1 cellular context compared by ENCODE assay signal in genomic region chr1:234720709-234721436, GRCh38.
TF ChIP-seq lines count a peak whose summit lies in the region.

No MANE protein-coding gene starts in this region.

TF ChIP-seq in H1, 55 proteins besides CTCF, POLR2A, EP300 and RAD21:
- TF ChIP-seq CHD7 (IDR thresholded peaks at IDR 0.05; ENCODE audit: insufficient replicate concordance, low read length) = no peak
- TF ChIP-seq TAF7 (optimal IDR thresholded peaks at IDR 0.05; ENCODE audit: borderline replicate concordance, low read depth, low read length) = no peak
- TF ChIP-seq NANOG (IDR thresholded peaks at IDR 0.05; ENCODE audit: insufficient read depth, low read depth, low read length, poor library complexity, severe bottlenecking) = no peak
- no peak for TF ChIP-seq PHF8 (conservative IDR thresholded peaks at IDR 0.05; ENCODE audit: low read depth, low read length)
- no peak for TF ChIP-seq NRF1 (IDR thresholded peaks at IDR 0.05; ENCODE audit: low read depth, low read length)
- no peak for TF ChIP-seq SRF (IDR thresholded peaks at IDR 0.05; ENCODE audit: low read depth, low read length)
- no peak for TF ChIP-seq BRCA1 (IDR thresholded peaks at IDR 0.05; ENCODE audit: low read depth, low read length)
- TF ChIP-seq JUND (IDR thresholded peaks at IDR 0.05; ENCODE audit: low read length) = no peak
- TF ChIP-seq TEAD4 (IDR thresholded peaks at IDR 0.05; ENCODE audit: low read depth, low read length) = no peak
- TF ChIP-seq FOSL1 (IDR thresholded peaks at IDR 0.05; ENCODE audit: insufficient read depth, low read depth, low read length) = no peak
- no peak for TF ChIP-seq CTBP2 (IDR thresholded peaks at IDR 0.05; ENCODE audit: borderline replicate concordance, insufficient read depth, insufficient read length, low read length)
- no peak for TF ChIP-seq E2F6 (IDR thresholded peaks at IDR 0.05)
- no peak for TF ChIP-seq USF2 (IDR thresholded peaks at IDR 0.05; ENCODE audit: low read length)
- TF ChIP-seq BACH1 (IDR thresholded peaks at IDR 0.05; ENCODE audit: low read length) = no peak
TF ChIP-seq in H1: peak in this region for 0.
